In the genomic region with DNA sequence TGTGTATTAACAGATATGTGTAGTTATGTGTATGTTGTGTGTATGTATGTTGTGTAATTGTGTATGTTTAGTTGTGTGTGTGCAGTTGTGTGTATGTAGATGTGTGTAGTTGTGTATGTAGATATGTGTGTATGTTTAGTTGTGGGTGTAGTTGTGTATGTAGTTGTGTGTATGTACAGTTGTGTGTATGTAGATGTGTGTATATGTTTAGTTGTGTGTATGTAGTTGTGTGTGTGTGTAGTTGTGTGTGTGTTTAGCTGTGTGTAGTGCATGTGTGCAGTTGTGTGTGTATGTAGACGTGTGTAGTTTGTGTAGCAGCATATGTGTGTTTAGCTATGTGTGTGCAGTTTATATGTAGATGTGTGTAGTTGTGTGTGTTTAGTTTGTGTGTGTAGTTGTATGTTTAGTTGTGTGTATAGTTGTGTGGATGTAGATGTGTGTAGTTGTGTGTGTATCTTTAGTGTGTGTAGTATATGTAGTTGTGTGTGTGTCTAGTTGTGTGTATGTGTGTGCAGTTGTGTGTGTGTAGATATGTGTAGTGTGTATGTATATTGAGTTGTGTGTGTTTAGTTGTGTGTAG, we compare ENCODE assay signal across 26 cellular contexts.
"Had no signal": no experiment of that assay in that cellular context is flagged by ENCODE, and none has a peak within 500 bp of the region (broad histone marks: within the 10 kb centered on the region; RNA-seq: fewer than 3 reads in every experiment).

No MANE protein-coding gene starts in this region.

- H3K27me3 ChIP-seq: adrenal gland, breast epithelium, SJCRH30 had no signal

- H3K36me3 ChIP-seq: breast epithelium, SJCRH30, WERI-Rb-1 had no signal

- DNase-seq: activated CD4-positive, alpha-beta T cell treated with anti-CD3 and anti-CD28 coated beads for 4 hours; activated CD8-positive, alpha-beta memory T cell treated with anti-CD3 and anti-CD28 coated beads, Interleukin-2, amount 50 U/mL, for 4 hours; activated CD8-positive, alpha-beta T cell treated with anti-CD3 and anti-CD28 coated beads for 36 hours; activated naive CD4-positive, alpha-beta T cell treated with anti-CD3 and anti-CD28 coated beads, Interleukin-2, amount 50 U/mL, for 16 hours; activated naive CD8-positive, alpha-beta T cell treated with anti-CD3 and anti-CD28 coated beads, Interleukin-2, amount 10 ng/mL, durations not matched to agents 7 days and 5 days; activated T-cell treated with anti-CD3 and anti-CD28 coated beads, Interleukin-2, amount 50 U/mL, for 1 hour; adrenal gland; anterior cingulate cortex; caudate nucleus; NCI-H1048; NCI-H1417; NCI-H1930; NCI-H2171; NCI-H226; NCI-H526 treated with DMSO at 0.1 percent for 48 hours; NCI-H82; NK-92 treated with Interleukin-12 subunit alpha and Interleukin-12 subunit beta, amount 100 ng/mL, for 24 hours; OCI-M1; Right ventricle myocardium superior; SK-N-SH; T-helper 1 cell; WERI-Rb-1 had no signal

- ATAC-seq: activated CD8-positive, alpha-beta T cell treated with anti-CD3 and anti-CD28 coated beads for 36 hours; Panc1 had no signal

- H3K9me3 ChIP-seq: adrenal gland, breast epithelium, SJCRH30, SK-N-SH had no signal

- H3K4me1 ChIP-seq: adrenal gland, breast epithelium, SJCRH30 had no signal

- H3K9ac ChIP-seq: SK-N-SH had no signal

- H3K27ac ChIP-seq: adrenal gland, breast epithelium, RWPE1, SJCRH30, WERI-Rb-1 had no signal

- H3K4me3 ChIP-seq: adrenal gland, breast epithelium, SJCRH30 had no signal

- H3K4me2 ChIP-seq: SK-N-SH had no signal
